In genomic region chr3:100893590-100893989, GRCh38 we compare ENCODE assay signal across 10 cellular contexts.
A peak's percentile ranks its signal among the peaks of the same experiment; 100 is the strongest.
DNase-seq lines count a peak whose midpoint lies in the region; ATAC-seq, FAIRE-seq and TF ChIP-seq lines count a peak whose summit lies in the region.
"Had no signal": no experiment of that assay in that cellular context is flagged by ENCODE, and none has a peak within 500 bp of the region (broad histone marks: within the 10 kb centered on the region; RNA-seq: fewer than 3 reads in every experiment).

No MANE protein-coding gene starts in this region.

- H3K9me2 ChIP-seq in GM23338 (ENCODE audit: insufficient read depth), result no peaks in the 10 kb centered on the region

- no peaks in the 10 kb centered on the region for H3K4me1 ChIP-seq in GM23338 (ENCODE audit: insufficient read depth)
- no peaks in the 10 kb centered on the region for H3K4me1 ChIP-seq in kidney (ENCODE audit: control insufficient read depth in 1 of 2, insufficient read depth in 1 of 2, low read depth in 1 of 2, low read length in 2 of 2)
- H3K4me1 ChIP-seq: SJSA1 had no signal

- no peak overlapping the region for H3K27ac Mint-ChIP-seq in GM23338
- H3K27ac Mint-ChIP-seq: naive B cell had no signal

- no peaks in the 10 kb centered on the region for H3K9me3 ChIP-seq in kidney (ENCODE audit: control insufficient read depth in 1 of 2, low read length in 2 of 2)
- H3K9me3 ChIP-seq: SJSA1 had no signal

- H2AFZ ChIP-seq in GM23338, result peak overlapping the region; percentile 76; the same call in 1 of the 2 replicates

- H3K4me3 ChIP-seq in GM23338 (no peak overlapping the region), kidney (ENCODE audit: low read length in 2 of 2) (no peak overlapping the region)
- H3K4me3 ChIP-seq: SJSA1 had no signal

- no peak overlapping the region for H3K9ac ChIP-seq in kidney (ENCODE audit: low read length in 2 of 2)

- TF ChIP-seq CTCF in 22Rv1 (IDR thresholded peaks at IDR 0.05), result peak; percentile 50
- TF ChIP-seq CTCF in GM23338 (conservative IDR thresholded peaks at IDR 0.05; ENCODE audit: low read depth in 2 of 2), result peak; percentile 87 to 94
- TF ChIP-seq CTCF in kidney (IDR thresholded peaks at IDR 0.05; ENCODE audit: borderline replicate concordance, extremely low read depth, insufficient read depth), result peak; percentile 67

- no peaks in the 10 kb centered on the region for H3K79me2 ChIP-seq in GM23338 (replicated peaks; ENCODE audit: insufficient read depth)

- ATAC-seq in GM23338, result peak; percentile 93
- no peak for ATAC-seq in GM19467 (IDR thresholded peaks at IDR 0.05; ENCODE audit: unreplicated experiment)
- no peak for ATAC-seq in HG03469 (IDR thresholded peaks at IDR 0.05; ENCODE audit: unreplicated experiment)

- H3K27me3 ChIP-seq in GM23338 (ENCODE audit: insufficient read depth), result no peaks in the 10 kb centered on the region
- H3K27me3 ChIP-seq: SJSA1 had no signal

- H3K4me3 Mint-ChIP-seq in GM23338, result no peak overlapping the region
- H3K4me3 Mint-ChIP-seq: naive B cell had no signal

- peaks cover 5% of the 10 kb centered on the region; the same call in 2 of the 3 replicates for H3K4me1 Mint-ChIP-seq in GM23338

- no peak overlapping the region for H3K4me2 ChIP-seq in GM23338

- no peaks in the 10 kb centered on the region for H3K36me3 Mint-ChIP-seq in GM23338 (ENCODE audit: low read depth)

- H3K27ac ChIP-seq in 22Rv1 (no peak overlapping the region), GM23338 (ENCODE audit: low read depth) (no peak overlapping the region), kidney (ENCODE audit: low read depth in 2 of 2, low read length in 2 of 2) (no peak overlapping the region)
- H3K27ac ChIP-seq: SJSA1 had no signal

- intact Hi-C loops in kidney (cut with DNase I), result no loop called here

- H3K36me3 ChIP-seq in GM23338 (ENCODE audit: insufficient read depth), result no peaks in the 10 kb centered on the region
- H3K36me3 ChIP-seq in kidney (ENCODE audit: control insufficient read depth in 1 of 2, insufficient read depth in 2 of 2, low read length in 2 of 2), result no peaks in the 10 kb centered on the region
- H3K36me3 ChIP-seq: SJSA1 had no signal

- peaks cover 4% of the 10 kb centered on the region for H3K27me3 Mint-ChIP-seq in GM23338 (ENCODE audit: insufficient read depth, low read depth, poor library complexity)

- no peaks in the 10 kb centered on the region for H4K20me1 ChIP-seq in GM23338 (replicated peaks; ENCODE audit: insufficient read depth)

- no peaks in the 10 kb centered on the region for H3K9me3 Mint-ChIP-seq in GM23338

- H3F3A ChIP-seq in GM23338 (replicated peaks; ENCODE audit: low read depth), result no peaks in the 10 kb centered on the region

- DNase-seq in GM23338 (ENCODE audit: low spot score) (peak; percentile 79), amniotic epithelial cell (ENCODE audit: low read depth) (peak; percentile 56), kidney (peak; percentile 63), SIG-M5 (lab: John Stamatoyannopoulos, UW) (no peak), NOMO-1 treated with DMSO at 0.1 percent for 48 hours (lab: John Stamatoyannopoulos, UW; ENCODE audit: unreplicated experiment) (no peak)
- DNase-seq: naive B cell had no signal

- FAIRE-seq in kidney (lab: Jason Lieb, UNC), result no peak

TF ChIP-seq in GM23338, 12 proteins besides CTCF, POLR2A, EP300 and RAD21 (continues in another document):
- no peak for TF ChIP-seq CREB1 (CRISPR knock-in tag; IDR thresholded peaks at IDR 0.05; ENCODE audit: low read depth)
- TF ChIP-seq NANOG (IDR thresholded peaks at IDR 0.05; ENCODE audit: borderline replicate concordance), result no peak
- no peak for TF ChIP-seq STAT1 (IDR thresholded peaks at IDR 0.05; ENCODE audit: unreplicated experiment)
- no peak for TF ChIP-seq ZNF331 (CRISPR knock-in tag; IDR thresholded peaks at IDR 0.05; ENCODE audit: low read depth)
- TF ChIP-seq EZH2phosphoT487 (IDR thresholded peaks at IDR 0.05; ENCODE audit: unreplicated experiment), result no peak
- TF ChIP-seq JUNB (IDR thresholded peaks at IDR 0.05; ENCODE audit: unreplicated experiment), result no peak
- TF ChIP-seq ZNF114 (CRISPR knock-in tag; IDR thresholded peaks at IDR 0.05), result no peak
- TF ChIP-seq EZH2 (IDR thresholded peaks at IDR 0.05; ENCODE audit: low read depth, unreplicated experiment), result no peak
- TF ChIP-seq POLR2AphosphoS5 (IDR thresholded peaks at IDR 0.05; ENCODE audit: low read depth), result no peak
- TF ChIP-seq, protein P1, sequence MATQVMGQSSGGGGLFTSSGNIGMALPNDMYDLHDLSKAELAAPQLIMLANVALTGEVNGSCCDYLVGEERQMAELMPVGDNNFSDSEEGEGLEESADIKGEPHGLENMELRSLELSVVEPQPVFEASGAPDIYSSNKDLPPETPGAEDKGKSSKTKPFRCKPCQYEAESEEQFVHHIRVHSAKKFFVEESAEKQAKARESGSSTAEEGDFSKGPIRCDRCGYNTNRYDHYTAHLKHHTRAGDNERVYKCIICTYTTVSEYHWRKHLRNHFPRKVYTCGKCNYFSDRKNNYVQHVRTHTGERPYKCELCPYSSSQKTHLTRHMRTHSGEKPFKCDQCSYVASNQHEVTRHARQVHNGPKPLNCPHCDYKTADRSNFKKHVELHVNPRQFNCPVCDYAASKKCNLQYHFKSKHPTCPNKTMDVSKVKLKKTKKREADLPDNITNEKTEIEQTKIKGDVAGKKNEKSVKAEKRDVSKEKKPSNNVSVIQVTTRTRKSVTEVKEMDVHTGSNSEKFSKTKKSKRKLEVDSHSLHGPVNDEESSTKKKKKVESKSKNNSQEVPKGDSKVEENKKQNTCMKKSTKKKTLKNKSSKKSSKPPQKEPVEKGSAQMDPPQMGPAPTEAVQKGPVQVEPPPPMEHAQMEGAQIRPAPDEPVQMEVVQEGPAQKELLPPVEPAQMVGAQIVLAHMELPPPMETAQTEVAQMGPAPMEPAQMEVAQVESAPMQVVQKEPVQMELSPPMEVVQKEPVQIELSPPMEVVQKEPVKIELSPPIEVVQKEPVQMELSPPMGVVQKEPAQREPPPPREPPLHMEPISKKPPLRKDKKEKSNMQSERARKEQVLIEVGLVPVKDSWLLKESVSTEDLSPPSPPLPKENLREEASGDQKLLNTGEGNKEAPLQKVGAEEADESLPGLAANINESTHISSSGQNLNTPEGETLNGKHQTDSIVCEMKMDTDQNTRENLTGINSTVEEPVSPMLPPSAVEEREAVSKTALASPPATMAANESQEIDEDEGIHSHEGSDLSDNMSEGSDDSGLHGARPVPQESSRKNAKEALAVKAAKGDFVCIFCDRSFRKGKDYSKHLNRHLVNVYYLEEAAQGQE (IDR thresholded peaks at IDR 0.05; ENCODE audit: unreplicated experiment), result no peak
- TF ChIP-seq, protein P2, sequence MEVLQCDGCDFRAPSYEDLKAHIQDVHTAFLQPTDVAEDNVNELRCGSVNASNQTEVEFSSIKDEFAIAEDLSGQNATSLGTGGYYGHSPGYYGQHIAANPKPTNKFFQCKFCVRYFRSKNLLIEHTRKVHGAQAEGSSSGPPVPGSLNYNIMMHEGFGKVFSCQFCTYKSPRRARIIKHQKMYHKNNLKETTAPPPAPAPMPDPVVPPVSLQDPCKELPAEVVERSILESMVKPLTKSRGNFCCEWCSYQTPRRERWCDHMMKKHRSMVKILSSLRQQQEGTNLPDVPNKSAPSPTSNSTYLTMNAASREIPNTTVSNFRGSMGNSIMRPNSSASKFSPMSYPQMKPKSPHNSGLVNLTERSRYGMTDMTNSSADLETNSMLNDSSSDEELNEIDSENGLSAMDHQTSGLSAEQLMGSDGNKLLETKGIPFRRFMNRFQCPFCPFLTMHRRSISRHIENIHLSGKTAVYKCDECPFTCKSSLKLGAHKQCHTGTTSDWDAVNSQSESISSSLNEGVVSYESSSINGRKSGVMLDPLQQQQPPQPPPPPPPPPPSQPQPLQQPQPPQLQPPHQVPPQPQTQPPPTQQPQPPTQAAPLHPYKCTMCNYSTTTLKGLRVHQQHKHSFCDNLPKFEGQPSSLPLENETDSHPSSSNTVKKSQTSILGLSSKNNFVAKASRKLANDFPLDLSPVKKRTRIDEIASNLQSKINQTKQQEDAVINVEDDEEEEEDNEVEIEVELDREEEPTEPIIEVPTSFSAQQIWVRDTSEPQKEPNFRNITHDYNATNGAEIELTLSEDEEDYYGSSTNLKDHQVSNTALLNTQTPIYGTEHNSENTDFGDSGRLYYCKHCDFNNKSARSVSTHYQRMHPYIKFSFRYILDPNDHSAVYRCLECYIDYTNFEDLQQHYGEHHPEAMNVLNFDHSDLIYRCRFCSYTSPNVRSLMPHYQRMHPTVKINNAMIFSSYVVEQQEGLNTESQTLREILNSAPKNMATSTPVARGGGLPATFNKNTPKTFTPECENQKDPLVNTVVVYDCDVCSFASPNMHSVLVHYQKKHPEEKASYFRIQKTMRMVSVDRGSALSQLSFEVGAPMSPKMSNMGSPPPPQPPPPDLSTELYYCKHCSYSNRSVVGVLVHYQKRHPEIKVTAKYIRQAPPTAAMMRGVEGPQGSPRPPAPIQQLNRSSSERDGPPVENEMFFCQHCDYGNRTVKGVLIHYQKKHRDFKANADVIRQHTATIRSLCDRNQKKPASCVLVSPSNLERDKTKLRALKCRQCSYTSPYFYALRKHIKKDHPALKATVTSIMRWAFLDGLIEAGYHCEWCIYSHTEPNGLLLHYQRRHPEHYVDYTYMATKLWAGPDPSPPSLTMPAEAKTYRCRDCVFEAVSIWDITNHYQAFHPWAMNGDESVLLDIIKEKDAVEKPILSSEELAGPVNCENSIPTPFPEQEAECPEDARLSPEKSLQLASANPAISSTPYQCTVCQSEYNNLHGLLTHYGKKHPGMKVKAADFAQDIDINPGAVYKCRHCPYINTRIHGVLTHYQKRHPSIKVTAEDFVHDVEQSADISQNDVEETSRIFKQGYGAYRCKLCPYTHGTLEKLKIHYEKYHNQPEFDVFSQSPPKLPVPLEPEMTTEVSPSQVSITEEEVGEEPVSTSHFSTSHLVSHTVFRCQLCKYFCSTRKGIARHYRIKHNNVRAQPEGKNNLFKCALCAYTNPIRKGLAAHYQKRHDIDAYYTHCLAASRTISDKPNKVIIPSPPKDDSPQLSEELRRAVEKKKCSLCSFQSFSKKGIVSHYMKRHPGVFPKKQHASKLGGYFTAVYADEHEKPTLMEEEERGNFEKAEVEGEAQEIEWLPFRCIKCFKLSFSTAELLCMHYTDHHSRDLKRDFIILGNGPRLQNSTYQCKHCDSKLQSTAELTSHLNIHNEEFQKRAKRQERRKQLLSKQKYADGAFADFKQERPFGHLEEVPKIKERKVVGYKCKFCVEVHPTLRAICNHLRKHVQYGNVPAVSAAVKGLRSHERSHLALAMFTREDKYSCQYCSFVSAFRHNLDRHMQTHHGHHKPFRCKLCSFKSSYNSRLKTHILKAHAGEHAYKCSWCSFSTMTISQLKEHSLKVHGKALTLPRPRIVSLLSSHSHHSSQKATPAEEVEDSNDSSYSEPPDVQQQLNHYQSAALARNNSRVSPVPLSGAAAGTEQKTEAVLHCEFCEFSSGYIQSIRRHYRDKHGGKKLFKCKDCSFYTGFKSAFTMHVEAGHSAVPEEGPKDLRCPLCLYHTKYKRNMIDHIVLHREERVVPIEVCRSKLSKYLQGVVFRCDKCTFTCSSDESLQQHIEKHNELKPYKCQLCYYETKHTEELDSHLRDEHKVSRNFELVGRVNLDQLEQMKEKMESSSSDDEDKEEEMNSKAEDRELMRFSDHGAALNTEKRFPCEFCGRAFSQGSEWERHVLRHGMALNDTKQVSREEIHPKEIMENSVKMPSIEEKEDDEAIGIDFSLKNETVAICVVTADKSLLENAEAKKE (CRISPR knock-in tag; IDR thresholded peaks at IDR 0.05), result no peak

Comparison
In these comparisons a context has a peak if more than half of its experiments do, and no peak if none do; other contexts are left out.
1. DNase-seq: peak in GM23338 (single experiment), amniotic epithelial cell (single experiment) and kidney (single experiment); none in SIG-M5 (single experiment) and NOMO-1 treated with DMSO at 0.1 percent for 48 hours (single experiment).
2. Peak in every context shown above with its lines, with median percentiles within 50 percentile points of each other: CTCF ChIP-seq.